Comparison of ENCODE assay signal across 16 cellular contexts in the genomic region with DNA sequence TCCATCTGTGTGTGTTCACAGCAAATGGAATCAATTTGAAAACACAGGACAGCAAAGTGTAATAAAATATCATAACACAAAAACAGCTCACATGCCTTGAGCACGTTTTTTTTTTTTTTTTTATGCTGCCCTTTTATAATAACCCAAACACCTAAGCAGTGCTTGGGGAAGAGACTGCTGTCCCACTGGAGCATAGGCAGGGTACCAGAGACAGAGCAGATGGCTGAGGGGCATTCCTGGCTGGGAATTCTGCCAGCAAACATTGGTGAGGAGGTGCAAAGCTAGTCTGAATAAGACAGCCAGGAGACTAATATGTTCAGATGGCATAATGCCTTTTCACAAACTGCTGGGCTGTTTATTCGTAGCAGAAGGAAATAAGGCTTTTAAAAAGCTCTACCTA. TPM values are rescaled to one million over a fixed set of nuclear protein-coding genes. Genes with fewer than 3 reads are reported as not detected.
A peak's percentile ranks its signal among the peaks of the same experiment; 100 is the strongest.
DNase-seq lines count a peak whose midpoint lies in the region; ATAC-seq and TF ChIP-seq lines count a peak whose summit lies in the region.
"Had no signal": no experiment of that assay in that cellular context is flagged by ENCODE, and none has a peak within 500 bp of the region (broad histone marks: within the 10 kb centered on the region; RNA-seq: fewer than 3 reads in every experiment).

No MANE protein-coding gene starts in this region.

- intact Hi-C loops in stomach (cut with DNase I; ENCODE audit: low total_unique reads): no loop called here

- no peaks in the 10 kb centered on the region for H3K9me3 ChIP-seq in stomach

- no peak for TF ChIP-seq POLR2A in stomach (IDR thresholded peaks at IDR 0.05)

- no peak for TF ChIP-seq EP300 in stomach (IDR thresholded peaks at IDR 0.05)

- WGBS in stomach, 5 donors: 18 to 36% (median 23%) methylated on average over 2 of the region's 2 CpGs

- H3K36me3 ChIP-seq in stomach: no peaks in the 10 kb centered on the region

- no peak overlapping the region for H3K27ac ChIP-seq in stomach
- H3K27ac ChIP-seq: RWPE1 had no signal

- H3K4me3 ChIP-seq in stomach: no peak overlapping the region

- no peaks in the 10 kb centered on the region for H3K4me1 ChIP-seq in stomach

- H3K27me3 ChIP-seq in stomach: no peaks in the 10 kb centered on the region

- ATAC-seq in SK-N-SH treated with all-trans-retinoic acid at 6 μM for 48 hours (peak; percentile 24; the same call in 1 of the 3 replicates), HG03571 (IDR thresholded peaks at IDR 0.05; ENCODE audit: unreplicated experiment) (no peak)
- ATAC-seq: HepG2, PC-3 had no signal

- peak; percentile 84 for DNase-seq in DMS 273 treated with DMSO at 0.1 percent for 48 hours (lab: John Stamatoyannopoulos, UW)
- DNase-seq in NCI-H1105 (lab: John Stamatoyannopoulos, UW): peak; percentile 41
- peak; percentile 75 to 91 for DNase-seq in NCI-H446 (lab: John Stamatoyannopoulos, UW)
- no peak for DNase-seq in inferior parietal cortex (ENCODE audit: extremely low spot score)
- no peak for DNase-seq in activated CD4-positive, alpha-beta T cell treated with anti-CD3 and anti-CD28 coated beads for 4 hours
- DNase-seq in stomach: no peak
- DNase-seq: EL, KBM-7, NCI-H1436, NCI-H2029 treated with DMSO at 0.1 percent for 48 hours, NCI-H226, PC-3 had no signal

- TF ChIP-seq CTCF in stomach (IDR thresholded peaks at IDR 0.05): no peak

TF ChIP-seq in SK-N-SH treated with all-trans-retinoic acid at 6 μM for 48 hours, 23 proteins besides CTCF, POLR2A, EP300 and RAD21:
- TF ChIP-seq ARNTL (CRISPR knock-in tag; IDR thresholded peaks at IDR 0.05; ENCODE audit: borderline replicate concordance, low read depth): no peak
- TF ChIP-seq TCF4 (CRISPR knock-in tag; IDR thresholded peaks at IDR 0.05; ENCODE audit: borderline replicate concordance): peak; percentile 29; the same call in 1 of the 2 replicates
TF ChIP-seq in SK-N-SH treated with all-trans-retinoic acid at 6 μM for 48 hours: peak in this region for 1.

RNA-seq across cellular contexts. Expression of gene SV2C, which starts 58.1 kb away (rescaled TPM):
- 10 to 100 TPM in 1 of 5 donors, 1 to 10 TPM in 3, not detected in 1; 1.3 to 30.8 (median 1.6) TPM for total RNA-seq in stomach
- polyA plus RNA-seq in stomach: under 1 TPM in 2 of 3 donors, not detected in 1; 0.13 to 0.19 TPM
- total RNA-seq: HepG2, PC-3 had no signal
- polyA plus RNA-seq: HepG2 had no signal

Comparison
In these comparisons a context has a peak if more than half of its experiments do, and no peak if none do; other contexts are left out.
1. DNase-seq: peak in DMS 273 treated with DMSO at 0.1 percent for 48 hours (single experiment), NCI-H1105 (single experiment) and NCI-H446 (2 of 2); none in inferior parietal cortex (single experiment), activated CD4-positive, alpha-beta T cell treated with anti-CD3 and anti-CD28 coated beads for 4 hours (0 of 2) and stomach (single experiment).